Comparison of ENCODE assay signal across 1 cellular context in genomic region chr11:574031-574565, GRCh38.
TF ChIP-seq lines count a peak whose summit lies in the region.

No MANE protein-coding gene starts in this region.

TF ChIP-seq in HepG2, 621 proteins besides CTCF, POLR2A, EP300 and RAD21:
- TF ChIP-seq USF2 (IDR thresholded peaks at IDR 0.05; ENCODE audit: low read depth, low read length) = peak; percentile 71
- TF ChIP-seq USF2 (CRISPR knock-in tag; IDR thresholded peaks at IDR 0.05; ENCODE audit: borderline replicate concordance) = peak; percentile 50; the same call in 1 of the 2 replicates
- peak; percentile 53 to 64 for TF ChIP-seq MAFK (conservative IDR thresholded peaks at IDR 0.05 in 1 of 2, IDR thresholded peaks at IDR 0.05 in 1 of 2; ENCODE audit: low read length in 2 of 2)
- peak; percentile 40 for TF ChIP-seq MAFF (IDR thresholded peaks at IDR 0.05; ENCODE audit: low read depth, low read length)
- peak; percentile 92 for TF ChIP-seq RAD51 (IDR thresholded peaks at IDR 0.05; ENCODE audit: borderline replicate concordance)
